In the genomic region with DNA sequence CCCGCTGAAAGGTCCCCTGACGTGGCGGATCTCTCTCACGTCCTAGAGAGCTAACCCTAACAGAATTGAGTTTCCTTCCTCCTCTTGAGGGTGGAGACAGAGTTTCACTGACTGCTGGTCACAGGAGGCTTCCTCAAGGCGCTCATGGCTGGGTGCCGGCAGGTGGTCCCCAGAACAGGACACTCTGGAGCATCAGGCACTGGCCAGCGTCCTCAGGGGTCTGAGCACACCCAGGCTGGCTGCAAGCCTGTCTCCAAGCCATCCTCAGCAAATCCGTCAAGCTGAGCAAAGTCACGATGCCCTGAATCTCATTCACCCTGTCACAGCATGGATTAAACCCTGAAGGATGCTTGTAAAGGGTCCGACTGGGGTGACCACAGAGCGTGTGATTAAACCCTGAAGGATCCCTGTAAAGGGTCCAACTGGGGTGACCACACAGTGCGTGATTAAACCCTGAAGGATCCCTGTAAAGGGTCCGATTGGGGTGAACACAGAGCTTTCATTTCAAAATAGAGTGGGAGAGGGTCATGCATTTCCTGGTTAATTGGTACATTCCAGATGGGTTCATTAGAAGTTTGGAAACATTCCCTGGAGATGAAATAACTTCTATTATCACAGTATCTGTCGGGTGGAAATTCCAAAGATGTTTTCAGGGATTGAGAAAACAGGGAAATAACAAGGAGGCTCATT, we compare ENCODE assay signal across 22 cellular contexts.
"Had no signal": no experiment of that assay in that cellular context is flagged by ENCODE, and none has a peak within 500 bp of the region (broad histone marks: within the 10 kb centered on the region; RNA-seq: fewer than 3 reads in every experiment).

No MANE protein-coding gene starts in this region.

- H3K27ac ChIP-seq: body of pancreas, prostate gland, sigmoid colon, suprapubic skin, upper lobe of left lung had no signal

- H3K4me1 Mint-ChIP-seq: activated T-helper 17 cell treated with anti-CD3 and anti-CD28 coated beads, Interleukin-2, amount 50 U/mL, for 72 hours; central memory CD8-positive, alpha-beta T cell; T-cell had no signal

- ATAC-seq: activated CD8-positive, alpha-beta T cell treated with anti-CD3 and anti-CD28 coated beads for 36 hours; activated T-helper 17 cell treated with anti-CD3 and anti-CD28 coated beads, Interleukin-2, amount 50 U/mL, for 72 hours; body of pancreas; esophagus mucosa; left cardiac atrium; natural killer cell treated with Interleukin-12 subunit alpha and Interleukin-12 subunit beta and Interleukin-15 and Interleukin-18, amount 100 ng/mL, for 72 hours; T-cell had no signal

- H3K4me3 ChIP-seq: body of pancreas, prostate gland, sigmoid colon, suprapubic skin, upper lobe of left lung had no signal

- H3K9me3 ChIP-seq: body of pancreas, prostate gland, sigmoid colon, suprapubic skin, upper lobe of left lung had no signal

- H3K9me3 Mint-ChIP-seq: activated CD8-positive, alpha-beta T cell treated with anti-CD3 and anti-CD28 coated beads for 36 hours; activated T-helper 17 cell treated with anti-CD3 and anti-CD28 coated beads, Interleukin-2, amount 50 U/mL, for 72 hours; central memory CD8-positive, alpha-beta T cell; endodermal cell; natural killer cell treated with Interleukin-12 subunit alpha and Interleukin-12 subunit beta and Interleukin-15 and Interleukin-18, amount 100 ng/mL, for 72 hours; T-cell had no signal

- H3K36me3 Mint-ChIP-seq: natural killer cell treated with Interleukin-12 subunit alpha and Interleukin-12 subunit beta and Interleukin-15 and Interleukin-18, amount 100 ng/mL, for 72 hours; T-cell had no signal

- H3K4me1 ChIP-seq: body of pancreas, prostate gland, sigmoid colon, suprapubic skin, upper lobe of left lung had no signal

- DNase-seq: activated CD8-positive, alpha-beta T cell treated with anti-CD3 and anti-CD28 coated beads for 36 hours; activated naive CD4-positive, alpha-beta T cell treated with anti-CD3 and anti-CD28 coated beads, Interleukin-2, amount 50 U/mL, for 16 hours; activated T-cell treated with anti-CD3 and anti-CD28 coated beads for 4 hours; body of pancreas; dermis blood vessel endothelial cell; endodermal cell; left cardiac atrium; mammary epithelial cell; nucleus accumbens; sigmoid colon; stimulated activated CD4-positive, alpha-beta T cell treated with anti-CD3 and anti-CD28 coated beads, Interleukin-12 subunit alpha, Interleukin-12 subunit beta, amount 100 ng/mL, for 4 hours; stimulated activated CD4-positive, alpha-beta T cell treated with anti-CD3 and anti-CD28 coated beads, Interleukin-2, amount 100 ng/mL, for 48 hours; stimulated activated naive CD4-positive, alpha-beta T cell treated with Interleukin-2 at 50 U/mL for 16 hours; T-cell; T1000; upper lobe of left lung had no signal

- H3K36me3 ChIP-seq: prostate gland, sigmoid colon, suprapubic skin, upper lobe of left lung had no signal

- H3K27ac Mint-ChIP-seq: activated CD8-positive, alpha-beta T cell treated with anti-CD3 and anti-CD28 coated beads for 36 hours; activated T-helper 17 cell treated with anti-CD3 and anti-CD28 coated beads, Interleukin-2, amount 50 U/mL, for 72 hours; endodermal cell; natural killer cell treated with Interleukin-12 subunit alpha and Interleukin-12 subunit beta and Interleukin-15 and Interleukin-18, amount 100 ng/mL, for 72 hours; T-cell had no signal

- H3K4me3 Mint-ChIP-seq: activated CD8-positive, alpha-beta T cell treated with anti-CD3 and anti-CD28 coated beads for 36 hours; activated T-helper 17 cell treated with anti-CD3 and anti-CD28 coated beads, Interleukin-2, amount 50 U/mL, for 72 hours; central memory CD8-positive, alpha-beta T cell; endodermal cell; natural killer cell treated with Interleukin-12 subunit alpha and Interleukin-12 subunit beta and Interleukin-15 and Interleukin-18, amount 100 ng/mL, for 72 hours; T-cell had no signal
